In the genomic region with DNA sequence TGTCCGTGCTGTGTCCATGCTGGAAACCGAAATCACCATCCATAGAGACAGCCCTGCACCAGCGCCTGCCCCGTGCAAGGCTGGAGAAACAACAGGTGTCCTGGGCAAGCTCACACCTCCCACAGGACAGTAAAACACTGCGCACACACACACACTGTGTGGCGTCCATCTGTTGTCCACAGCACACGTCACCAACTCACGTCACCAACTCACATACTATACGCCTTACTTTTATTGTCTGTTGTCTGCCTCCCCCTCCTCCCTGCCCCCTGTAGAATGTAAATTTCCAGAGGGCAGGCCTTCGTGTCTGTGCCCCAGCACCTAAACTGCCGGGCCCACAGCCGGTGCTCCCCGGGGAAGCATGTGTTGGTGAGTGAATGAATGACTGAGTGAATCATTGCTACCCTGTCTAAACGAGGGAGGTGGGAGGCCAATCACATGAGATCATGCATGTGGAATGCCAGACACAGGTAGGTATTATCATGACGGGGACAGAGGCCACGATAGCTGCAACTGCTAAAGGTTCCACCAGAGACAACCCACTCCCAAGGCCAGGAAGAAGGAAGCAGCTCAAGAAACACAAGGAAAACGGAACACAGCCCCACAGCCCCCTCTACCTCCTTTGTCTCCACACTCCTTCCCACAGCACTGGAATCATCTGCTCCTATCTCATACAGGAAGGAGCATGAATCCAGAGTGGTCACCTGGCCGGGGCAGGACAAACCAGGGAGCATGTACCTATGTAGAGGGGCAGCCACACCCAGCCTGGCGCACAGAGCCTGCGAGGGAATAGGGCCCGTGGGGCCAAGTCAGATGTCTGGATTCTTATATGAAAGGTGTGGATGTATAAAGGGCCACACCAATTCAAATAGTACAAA, we compare ENCODE assay signal across 12 cellular contexts. TPM values are rescaled to one million over a fixed set of nuclear protein-coding genes. Genes with fewer than 3 reads are reported as not detected.
DNase-seq lines count a peak whose midpoint lies in the region; ATAC-seq and TF ChIP-seq lines count a peak whose summit lies in the region.
"Had no signal": no experiment of that assay in that cellular context is flagged by ENCODE, and none has a peak within 500 bp of the region (broad histone marks: within the 10 kb centered on the region; RNA-seq: fewer than 3 reads in every experiment).

No MANE protein-coding gene starts in this region.

- H3K36me3 ChIP-seq in upper lobe of right lung, result peaks cover 6% of the 10 kb centered on the region

- H3K9me3 ChIP-seq in upper lobe of right lung, result no peaks in the 10 kb centered on the region

- intact Hi-C loops in activated CD8-positive, alpha-beta T cell treated with anti-CD3 and anti-CD28 coated beads for 36 hours (cut with micrococcal nuclease), result no loop called here
- intact Hi-C loops in left colon (cut with DNase I, micrococcal nuclease), result no loop called here
- intact Hi-C loops in upper lobe of right lung (cut with DNase I), result no loop called here

- no peak overlapping the region for H3K27ac ChIP-seq in upper lobe of right lung

- no peaks in the 10 kb centered on the region for H3K27me3 Mint-ChIP-seq in activated CD8-positive, alpha-beta T cell treated with anti-CD3 and anti-CD28 coated beads for 36 hours
- no peaks in the 10 kb centered on the region for H3K27me3 Mint-ChIP-seq in activated CD8-positive, alpha-beta T cell treated with anti-CD3 and anti-CD28 coated beads, Interleukin-2, amount 10 ng/mL, durations not matched to agents 7 days and 5 days (ENCODE audit: low read depth)
- H3K27me3 Mint-ChIP-seq in activated T-helper 17 cell treated with anti-CD3 and anti-CD28 coated beads, Interleukin-2, amount 50 U/mL, for 72 hours, result no peaks in the 10 kb centered on the region
- no peaks in the 10 kb centered on the region for H3K27me3 Mint-ChIP-seq in stimulated activated naive B cell treated with anti-CD40 and anti-IgM and Interleukin-4, amounts not matched to agents 10 μg/mL and 1 μg/mL and 100 μg/mL, for 72 hours

- no peak for TF ChIP-seq CTCF in activated CD8-positive, alpha-beta T cell treated with anti-CD3 and anti-CD28 coated beads for 36 hours (IDR thresholded peaks at IDR 0.05)
- no peak for TF ChIP-seq CTCF in upper lobe of right lung (IDR thresholded peaks at IDR 0.05)

- H3K4me3 ChIP-seq in upper lobe of right lung, result no peak overlapping the region

- CTCF ChIA-PET in activated CD8-positive, alpha-beta T cell treated with anti-CD3 and anti-CD28 coated beads for 36 hours (lab: Charles Lee), result no interaction called here
- CTCF ChIA-PET in activated CD8-positive, alpha-beta T cell treated with anti-CD3 and anti-CD28 coated beads, Interleukin-2, amount 10 ng/mL, durations not matched to agents 7 days and 5 days (lab: Charles Lee), result no interaction called here

- no peaks in the 10 kb centered on the region for H3K9me3 Mint-ChIP-seq in activated CD8-positive, alpha-beta T cell treated with anti-CD3 and anti-CD28 coated beads for 36 hours
- no peaks in the 10 kb centered on the region for H3K9me3 Mint-ChIP-seq in activated CD8-positive, alpha-beta T cell treated with anti-CD3 and anti-CD28 coated beads, Interleukin-2, amount 10 ng/mL, durations not matched to agents 7 days and 5 days (ENCODE audit: insufficient read depth)
- H3K9me3 Mint-ChIP-seq in activated T-helper 17 cell treated with anti-CD3 and anti-CD28 coated beads, Interleukin-2, amount 50 U/mL, for 72 hours, result no peaks in the 10 kb centered on the region
- no peaks in the 10 kb centered on the region for H3K9me3 Mint-ChIP-seq in stimulated activated naive B cell treated with anti-CD40 and anti-IgM and Interleukin-4, amounts not matched to agents 10 μg/mL and 1 μg/mL and 100 μg/mL, for 72 hours

- no peak for ATAC-seq in activated CD8-positive, alpha-beta T cell treated with anti-CD3 and anti-CD28 coated beads for 36 hours
- no peak for ATAC-seq in activated CD8-positive, alpha-beta T cell treated with anti-CD3 and anti-CD28 coated beads, Interleukin-2, amount 10 ng/mL, durations not matched to agents 7 days and 5 days
- no peak for ATAC-seq in activated T-helper 17 cell treated with anti-CD3 and anti-CD28 coated beads, Interleukin-2, amount 50 U/mL, for 72 hours (replicated peaks)
- ATAC-seq in left colon (peak; percentile 56), upper lobe of right lung (no peak), GM21526 (IDR thresholded peaks at IDR 0.05; ENCODE audit: low FRiP score, unreplicated experiment) (no peak)
- ATAC-seq in stimulated activated naive B cell treated with anti-CD40 and anti-IgM and Interleukin-4, amounts not matched to agents 10 μg/mL and 1 μg/mL and 100 μg/mL, for 72 hours (replicated peaks), result no peak
- ATAC-seq: Right ventricle myocardium inferior had no signal

- peaks cover 76% of the 10 kb centered on the region for H3K4me1 Mint-ChIP-seq in activated CD8-positive, alpha-beta T cell treated with anti-CD3 and anti-CD28 coated beads for 36 hours (ENCODE audit: low read depth)
- peaks cover 70% of the 10 kb centered on the region for H3K4me1 Mint-ChIP-seq in activated CD8-positive, alpha-beta T cell treated with anti-CD3 and anti-CD28 coated beads, Interleukin-2, amount 10 ng/mL, durations not matched to agents 7 days and 5 days (ENCODE audit: low read depth)
- peaks cover 50% of the 10 kb centered on the region for H3K4me1 Mint-ChIP-seq in activated T-helper 17 cell treated with anti-CD3 and anti-CD28 coated beads, Interleukin-2, amount 50 U/mL, for 72 hours
- peaks cover 54 to 81% of the 10 kb centered on the region in 2 donors for H3K4me1 Mint-ChIP-seq in stimulated activated naive B cell treated with anti-CD40 and anti-IgM and Interleukin-4, amounts not matched to agents 10 μg/mL and 1 μg/mL and 100 μg/mL, for 72 hours

- H3K4me1 ChIP-seq in upper lobe of right lung, result peaks cover 14% of the 10 kb centered on the region

- no peak for DNase-seq in activated CD8-positive, alpha-beta T cell treated with anti-CD3 and anti-CD28 coated beads for 36 hours
- no peak for DNase-seq in activated CD8-positive, alpha-beta T cell treated with anti-CD3 and anti-CD28 coated beads, Interleukin-2, amount 10 ng/mL, durations not matched to agents 7 days and 5 days
- DNase-seq in left colon (peak; percentile 52 to 65), upper lobe of right lung (no peak), NOMO-1 treated with DMSO at 0.1 percent for 48 hours (lab: John Stamatoyannopoulos, UW; ENCODE audit: unreplicated experiment) (no peak)
- DNase-seq in stimulated activated naive B cell treated with anti-CD40 and anti-IgM and Interleukin-4, amounts not matched to agents 10 μg/mL and 1 μg/mL and 100 μg/mL, for 72 hours, result no peak
- DNase-seq: activated T-cell treated with anti-CD3 and anti-CD28 coated beads, Interleukin-2, amount 50 U/mL, for 48 hours; NCI-H1105 treated with DMSO at 0.1 percent for 48 hours had no signal

- H3K27ac Mint-ChIP-seq in activated CD8-positive, alpha-beta T cell treated with anti-CD3 and anti-CD28 coated beads for 36 hours, result peak overlapping the region; percentile 53
- no peak overlapping the region for H3K27ac Mint-ChIP-seq in activated CD8-positive, alpha-beta T cell treated with anti-CD3 and anti-CD28 coated beads, Interleukin-2, amount 10 ng/mL, durations not matched to agents 7 days and 5 days
- H3K27ac Mint-ChIP-seq in activated T-helper 17 cell treated with anti-CD3 and anti-CD28 coated beads, Interleukin-2, amount 50 U/mL, for 72 hours, result peak overlapping the region; percentile 90
- peak overlapping the region; percentile 90 for H3K27ac Mint-ChIP-seq in stimulated activated naive B cell treated with anti-CD40 and anti-IgM and Interleukin-4, amounts not matched to agents 10 μg/mL and 1 μg/mL and 100 μg/mL, for 72 hours

- H3K4me3 Mint-ChIP-seq in activated CD8-positive, alpha-beta T cell treated with anti-CD3 and anti-CD28 coated beads for 36 hours, result no peak overlapping the region
- no peak overlapping the region for H3K4me3 Mint-ChIP-seq in activated CD8-positive, alpha-beta T cell treated with anti-CD3 and anti-CD28 coated beads, Interleukin-2, amount 10 ng/mL, durations not matched to agents 7 days and 5 days
- no peak overlapping the region for H3K4me3 Mint-ChIP-seq in activated T-helper 17 cell treated with anti-CD3 and anti-CD28 coated beads, Interleukin-2, amount 50 U/mL, for 72 hours
- H3K4me3 Mint-ChIP-seq in stimulated activated naive B cell treated with anti-CD40 and anti-IgM and Interleukin-4, amounts not matched to agents 10 μg/mL and 1 μg/mL and 100 μg/mL, for 72 hours, result no peak overlapping the region

- H3K27me3 ChIP-seq in upper lobe of right lung, result no peaks in the 10 kb centered on the region

- H3K36me3 Mint-ChIP-seq in activated CD8-positive, alpha-beta T cell treated with anti-CD3 and anti-CD28 coated beads for 36 hours (ENCODE audit: low read depth), result peaks cover 18% of the 10 kb centered on the region
- peaks cover 61% of the 10 kb centered on the region for H3K36me3 Mint-ChIP-seq in activated CD8-positive, alpha-beta T cell treated with anti-CD3 and anti-CD28 coated beads, Interleukin-2, amount 10 ng/mL, durations not matched to agents 7 days and 5 days (ENCODE audit: low read depth)
- peaks cover 68% of the 10 kb centered on the region for H3K36me3 Mint-ChIP-seq in activated T-helper 17 cell treated with anti-CD3 and anti-CD28 coated beads, Interleukin-2, amount 50 U/mL, for 72 hours (ENCODE audit: low read depth)
- peaks cover 45 to 47% of the 10 kb centered on the region in 2 donors for H3K36me3 Mint-ChIP-seq in stimulated activated naive B cell treated with anti-CD40 and anti-IgM and Interleukin-4, amounts not matched to agents 10 μg/mL and 1 μg/mL and 100 μg/mL, for 72 hours

- POLR2A ChIA-PET in activated CD8-positive, alpha-beta T cell treated with anti-CD3 and anti-CD28 coated beads for 36 hours (lab: Charles Lee), result no interaction called here
- POLR2A ChIA-PET in activated CD8-positive, alpha-beta T cell treated with anti-CD3 and anti-CD28 coated beads, Interleukin-2, amount 10 ng/mL, durations not matched to agents 7 days and 5 days (lab: Charles Lee), result interaction anchor here (0.9 to 1.6 kb wide), 3 partner anchors 10 to 28 kb away, joined by 3 to 5 read pairs (median 3); no protein-coding TSS in a partner anchor

RNA-seq across cellular contexts. Expression of gene STK10, which starts 41.9 kb away (rescaled TPM):
- 100 to 1,000 TPM; 142 to 143 TPM for total RNA-seq in activated CD8-positive, alpha-beta T cell treated with anti-CD3 and anti-CD28 coated beads for 36 hours
- 100 to 1,000 TPM; 294 to 299 TPM for total RNA-seq in activated CD8-positive, alpha-beta T cell treated with anti-CD3 and anti-CD28 coated beads, Interleukin-2, amount 10 ng/mL, durations not matched to agents 7 days and 5 days
- 100 to 1,000 TPM; 140 to 158 TPM for total RNA-seq in activated T-helper 17 cell treated with anti-CD3 and anti-CD28 coated beads, Interleukin-2, amount 50 U/mL, for 72 hours
- total RNA-seq in left colon (10 to 100 TPM; 32.6 to 35.7 TPM), upper lobe of right lung (56.9 TPM)

RNA-seq across cellular contexts. Expression of gene EFCAB9, which starts 47.9 kb away (rescaled TPM):
- total RNA-seq in activated CD8-positive, alpha-beta T cell treated with anti-CD3 and anti-CD28 coated beads for 36 hours, result not detected
- total RNA-seq in activated CD8-positive, alpha-beta T cell treated with anti-CD3 and anti-CD28 coated beads, Interleukin-2, amount 10 ng/mL, durations not matched to agents 7 days and 5 days, result not detected
- not detected for total RNA-seq in activated T-helper 17 cell treated with anti-CD3 and anti-CD28 coated beads, Interleukin-2, amount 50 U/mL, for 72 hours
- not detected for total RNA-seq in left colon
- total RNA-seq in upper lobe of right lung, result not detected
- total RNA-seq: NCI-H460, Right ventricle myocardium inferior had no signal

Comparison
In these comparisons a context has a peak if more than half of its experiments do, and no peak if none do; other contexts are left out.
1. DNase-seq: peak in left colon (2 of 2); none in activated CD8-positive, alpha-beta T cell treated with anti-CD3 and anti-CD28 coated beads for 36 hours (single experiment), activated CD8-positive, alpha-beta T cell treated with anti-CD3 and anti-CD28 coated beads, Interleukin-2, amount 10 ng/mL, durations not matched to agents 7 days and 5 days (single experiment), stimulated activated naive B cell treated with anti-CD40 and anti-IgM and Interleukin-4, amounts not matched to agents 10 μg/mL and 1 μg/mL and 100 μg/mL, for 72 hours (single experiment), upper lobe of right lung (single experiment) and NOMO-1 treated with DMSO at 0.1 percent for 48 hours (single experiment).